ENCODE assay signal across 18 cellular contexts in the genomic region with DNA sequence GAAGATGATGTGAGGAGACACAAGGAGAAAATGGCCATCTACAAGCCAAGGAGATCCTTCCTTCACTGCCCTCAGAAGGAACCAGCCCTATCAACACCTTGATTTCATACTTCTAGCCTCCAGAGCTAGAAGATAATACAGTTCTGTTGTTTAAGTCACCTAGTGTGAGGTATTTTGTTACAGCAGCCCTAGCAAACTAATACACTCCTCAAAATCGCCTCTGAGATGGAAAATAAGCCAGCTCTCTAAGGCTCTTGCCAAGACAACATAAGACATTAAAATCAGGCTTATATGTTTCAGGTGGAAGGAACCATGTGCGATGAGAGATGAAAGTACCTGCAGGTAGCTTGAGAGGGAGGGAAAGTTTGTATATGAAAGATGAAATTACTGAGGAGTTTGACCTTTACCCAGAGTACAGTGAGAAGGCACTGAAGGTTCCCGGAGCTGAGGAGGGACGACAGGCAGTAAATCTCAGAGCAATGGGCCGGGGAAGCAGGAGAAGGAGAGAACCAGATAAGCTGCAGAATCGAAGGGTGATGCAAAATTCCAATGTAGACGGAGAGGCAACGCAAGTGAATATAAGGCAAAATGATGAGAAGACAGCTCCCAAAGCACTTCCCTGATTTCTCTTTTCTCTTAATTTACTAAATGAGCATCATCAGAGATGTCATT.
DNase-seq lines count a peak whose midpoint lies in the region; ATAC-seq and TF ChIP-seq lines count a peak whose summit lies in the region.
"Had no signal": no experiment of that assay in that cellular context is flagged by ENCODE, and none has a peak within 500 bp of the region (broad histone marks: within the 10 kb centered on the region; RNA-seq: fewer than 3 reads in every experiment).

No MANE protein-coding gene starts in this region.

- no peaks in the 10 kb centered on the region for H3K36me3 Mint-ChIP-seq in activated CD4-positive, alpha-beta T cell treated with anti-CD3 and anti-CD28 coated beads, Interleukin-2, amount 10 ng/mL, durations not matched to agents 24 days and 14 days (ENCODE audit: low read depth)
- H3K36me3 Mint-ChIP-seq in stimulated activated naive CD8-positive, alpha-beta T cell treated with anti-CD3 and anti-CD28 coated beads, Interleukin-15, Interleukin-2, amounts not matched to agents 100 ng/mL and 50 ng/mL, for 24 hours (ENCODE audit: low read depth) = no peaks in the 10 kb centered on the region
- peaks cover 0 to 4% (median 0%) of the 10 kb centered on the region in 5 donors for H3K36me3 Mint-ChIP-seq in naive thymus-derived CD4-positive, alpha-beta T cell
- H3K36me3 Mint-ChIP-seq in type B pancreatic cell = no peaks in the 10 kb centered on the region

- H3K27ac Mint-ChIP-seq in activated CD4-positive, alpha-beta T cell treated with anti-CD3 and anti-CD28 coated beads, Interleukin-2, amount 10 ng/mL, durations not matched to agents 24 days and 14 days = peak overlapping the region; percentile 3
- H3K27ac Mint-ChIP-seq in stimulated activated naive CD8-positive, alpha-beta T cell treated with anti-CD3 and anti-CD28 coated beads, Interleukin-15, Interleukin-2, amounts not matched to agents 100 ng/mL and 50 ng/mL, for 24 hours = peak overlapping the region; percentile 10
- peak overlapping the region in 5 of 9 donors; percentile 21 to 80 (median 38) for H3K27ac Mint-ChIP-seq in naive thymus-derived CD4-positive, alpha-beta T cell
- H3K27ac Mint-ChIP-seq in type B pancreatic cell = no peak overlapping the region

- TF ChIP-seq CTCF in type B pancreatic cell (conservative IDR thresholded peaks at IDR 0.05) = no peak

- no peak overlapping the region for H3K4me3 ChIP-seq in naive thymus-derived CD4-positive, alpha-beta T cell (ENCODE audit: low read length)
- no peak overlapping the region for H3K4me3 ChIP-seq in SJCRH30
- H3K4me3 ChIP-seq: A549, GM23248, HAP-1 had no signal

- peaks cover 11% of the 10 kb centered on the region for H3K4me1 Mint-ChIP-seq in activated CD4-positive, alpha-beta T cell treated with anti-CD3 and anti-CD28 coated beads, Interleukin-2, amount 10 ng/mL, durations not matched to agents 24 days and 14 days
- peaks cover 18% of the 10 kb centered on the region for H3K4me1 Mint-ChIP-seq in stimulated activated naive CD8-positive, alpha-beta T cell treated with anti-CD3 and anti-CD28 coated beads, Interleukin-15, Interleukin-2, amounts not matched to agents 100 ng/mL and 50 ng/mL, for 24 hours (ENCODE audit: low read depth)
- peaks cover 11 to 25% (median 13%) of the 10 kb centered on the region in 7 donors for H3K4me1 Mint-ChIP-seq in naive thymus-derived CD4-positive, alpha-beta T cell
- peaks cover 10% of the 10 kb centered on the region for H3K4me1 Mint-ChIP-seq in type B pancreatic cell (ENCODE audit: unreplicated experiment)

- H3K27me3 ChIP-seq in naive thymus-derived CD4-positive, alpha-beta T cell (ENCODE audit: control insufficient read depth in 2 of 2, insufficient read depth in 2 of 2, low read length in 2 of 2) = no peaks in the 10 kb centered on the region
- H3K27me3 ChIP-seq in SJCRH30 = no peaks in the 10 kb centered on the region

- peaks cover 23% of the 10 kb centered on the region for H3K27me3 Mint-ChIP-seq in activated CD4-positive, alpha-beta T cell treated with anti-CD3 and anti-CD28 coated beads, Interleukin-2, amount 10 ng/mL, durations not matched to agents 24 days and 14 days
- H3K27me3 Mint-ChIP-seq in stimulated activated naive CD8-positive, alpha-beta T cell treated with anti-CD3 and anti-CD28 coated beads, Interleukin-15, Interleukin-2, amounts not matched to agents 100 ng/mL and 50 ng/mL, for 24 hours = no peaks in the 10 kb centered on the region
- H3K27me3 Mint-ChIP-seq in naive thymus-derived CD4-positive, alpha-beta T cell = peaks cover 0 to 18% (median 0%) of the 10 kb centered on the region in 5 donors
- peaks cover 20% of the 10 kb centered on the region for H3K27me3 Mint-ChIP-seq in type B pancreatic cell

- H3K36me3 ChIP-seq in naive thymus-derived CD4-positive, alpha-beta T cell (ENCODE audit: control insufficient read depth in 2 of 3, insufficient read depth in 3 of 3, low read length in 3 of 3) = no peaks in the 10 kb centered on the region
- H3K36me3 ChIP-seq in SJCRH30 = no peaks in the 10 kb centered on the region
- H3K36me3 ChIP-seq: HAP-1 had no signal

- POLR2A ChIA-PET in naive thymus-derived CD4-positive, alpha-beta T cell (lab: Charles Lee) = no interaction called here

- H3K9me3 ChIP-seq in naive thymus-derived CD4-positive, alpha-beta T cell (ENCODE audit: control insufficient read depth in 2 of 3, low read length in 3 of 3) = peaks cover 0 to 3% (median 0%) of the 10 kb centered on the region in 3 experiments
- H3K9me3 ChIP-seq in SJCRH30 (replicated peaks) = no peaks in the 10 kb centered on the region
- H3K9me3 ChIP-seq: A549, HAP-1 had no signal

- H3K4me3 Mint-ChIP-seq in activated CD4-positive, alpha-beta T cell treated with anti-CD3 and anti-CD28 coated beads, Interleukin-2, amount 10 ng/mL, durations not matched to agents 24 days and 14 days = no peak overlapping the region
- H3K4me3 Mint-ChIP-seq in stimulated activated naive CD8-positive, alpha-beta T cell treated with anti-CD3 and anti-CD28 coated beads, Interleukin-15, Interleukin-2, amounts not matched to agents 100 ng/mL and 50 ng/mL, for 24 hours = no peak overlapping the region
- peak overlapping the region in 2 of 10 donors; percentile 14 to 16 for H3K4me3 Mint-ChIP-seq in naive thymus-derived CD4-positive, alpha-beta T cell
- H3K4me3 Mint-ChIP-seq in type B pancreatic cell = no peak overlapping the region

- CTCF ChIA-PET in naive thymus-derived CD4-positive, alpha-beta T cell (lab: Charles Lee) = interaction anchor here (0.6 to 1.4 kb wide), 6 partner anchors 8 to 627 kb away, joined by 3 to 8 read pairs (median 3); no protein-coding TSS in a partner anchor

- intact Hi-C loops in activated CD4-positive, alpha-beta T cell treated with anti-CD3 and anti-CD28 coated beads, Interleukin-2, amount 10 ng/mL, durations not matched to agents 24 days and 14 days (cut with micrococcal nuclease) = no loop called here
- intact Hi-C loops in naive thymus-derived CD4-positive, alpha-beta T cell (cut with micrococcal nuclease) = loop anchor here in 1 of 2 donors (10.0 kb wide), 1 partner anchor 352 kb away; the partner anchor contains the start of gene DISP1

- no peak overlapping the region for H3K27ac ChIP-seq in naive thymus-derived CD4-positive, alpha-beta T cell (ENCODE audit: low read depth, low read length)
- H3K27ac ChIP-seq in SJCRH30 = no peak overlapping the region
- H3K27ac ChIP-seq: 22Rv1, A549, C4-2B, GM23248, HL-60 had no signal

- no peak for DNase-seq in activated CD4-positive, alpha-beta T cell treated with anti-CD3 and anti-CD28 coated beads, Interleukin-2, amount 10 ng/mL, durations not matched to agents 24 days and 14 days
- no peak for DNase-seq in activated CD4-positive, alpha-beta T cell treated with anti-CD3 and anti-CD28 coated beads, Interleukin-2, amount 50 U/mL, for 4 hours
- no peak for DNase-seq in stimulated activated naive CD8-positive, alpha-beta T cell treated with anti-CD3 and anti-CD28 coated beads, Interleukin-15, Interleukin-2, amounts not matched to agents 100 U/mL and 50 U/mL, for 24 hours
- DNase-seq in naive thymus-derived CD4-positive, alpha-beta T cell = no peak
- DNase-seq in type B pancreatic cell (ENCODE audit: extremely low spot score, unreplicated experiment) (no peak), SJCRH30 (no peak)
- DNase-seq: AML-193; CD4-positive, alpha-beta memory T cell; DMS153; DMS79; GDM1; GM23248 had no signal

- H3K9me3 Mint-ChIP-seq in activated CD4-positive, alpha-beta T cell treated with anti-CD3 and anti-CD28 coated beads, Interleukin-2, amount 10 ng/mL, durations not matched to agents 24 days and 14 days = no peaks in the 10 kb centered on the region
- no peaks in the 10 kb centered on the region for H3K9me3 Mint-ChIP-seq in stimulated activated naive CD8-positive, alpha-beta T cell treated with anti-CD3 and anti-CD28 coated beads, Interleukin-15, Interleukin-2, amounts not matched to agents 100 ng/mL and 50 ng/mL, for 24 hours
- H3K9me3 Mint-ChIP-seq in naive thymus-derived CD4-positive, alpha-beta T cell = peaks cover 0 to 17% (median 3%) of the 10 kb centered on the region in 11 donors
- H3K9me3 Mint-ChIP-seq in type B pancreatic cell = peaks cover 5% of the 10 kb centered on the region

- ATAC-seq in stimulated activated naive CD8-positive, alpha-beta T cell treated with anti-CD3 and anti-CD28 coated beads, Interleukin-15, Interleukin-2, amounts not matched to agents 100 U/mL and 50 U/mL, for 24 hours = no peak
- no peak for ATAC-seq in naive thymus-derived CD4-positive, alpha-beta T cell
- ATAC-seq: A549 had no signal

- peaks cover 5 to 6% of the 10 kb centered on the region in 2 donors for H3K4me1 ChIP-seq in naive thymus-derived CD4-positive, alpha-beta T cell (ENCODE audit: control insufficient read depth in 2 of 2, insufficient read depth in 2 of 2, low read length in 2 of 2)
- H3K4me1 ChIP-seq in SJCRH30 = no peaks in the 10 kb centered on the region
